In genomic region chr18:58891753-58892152, GRCh38 we compare ENCODE assay signal across 13 cellular contexts. TPM values are rescaled to one million over a fixed set of nuclear protein-coding genes. Genes with fewer than 3 reads are reported as not detected.
A peak's percentile ranks its signal among the peaks of the same experiment; 100 is the strongest.
DNase-seq lines count a peak whose midpoint lies in the region; ATAC-seq and TF ChIP-seq lines count a peak whose summit lies in the region.
"Had no signal": no experiment of that assay in that cellular context is flagged by ENCODE, and none has a peak within 500 bp of the region (broad histone marks: within the 10 kb centered on the region; RNA-seq: fewer than 3 reads in every experiment).

No MANE protein-coding gene starts in this region.

- no peaks in the 10 kb centered on the region for H3K27me3 ChIP-seq in RWPE2 (ENCODE audit: insufficient read depth, poor library complexity, severe bottlenecking)
- no peaks in the 10 kb centered on the region for H3K27me3 ChIP-seq in gastrocnemius medialis
- H3K27me3 ChIP-seq: body of pancreas had no signal

- peaks cover 9% of the 10 kb centered on the region for H3K4me1 ChIP-seq in RWPE2 (ENCODE audit: insufficient read depth, poor library complexity, severe bottlenecking)
- peaks cover 46 to 52% of the 10 kb centered on the region in 2 donors for H3K4me1 ChIP-seq in gastrocnemius medialis
- H3K4me1 ChIP-seq: body of pancreas had no signal

- DNase-seq in ACHN (peak; percentile 4), RWPE2 (ENCODE audit: low spot score) (no peak), fibroblast of peridontal ligament (ENCODE audit: extremely low read depth) (peak; percentile 58), gastrocnemius medialis (no peak), NCI-H1930 (lab: John Stamatoyannopoulos, UW) (no peak), inferior parietal cortex (ENCODE audit: extremely low spot score) (no peak), middle frontal gyrus (ENCODE audit: extremely low spot score, low spot score) (no peak)
- DNase-seq: activated T-cell treated with anti-CD3 and anti-CD28 coated beads, Interleukin-2, amount 50 U/mL, for 1 hour; body of pancreas; EL; NCI-H2227 treated with DMSO at 0.1 percent for 48 hours; stimulated activated naive CD8-positive, alpha-beta T cell treated with anti-CD3 and anti-CD28 coated beads, Interleukin-15, amount 100 ng/mL, for 72 hours had no signal

- H3K27ac ChIP-seq in RWPE2 (ENCODE audit: poor library complexity, severe bottlenecking): peak overlapping the region; percentile 5
- H3K27ac ChIP-seq in gastrocnemius medialis: peak overlapping the region; percentile 16 to 59 (median 52)
- H3K27ac ChIP-seq: body of pancreas had no signal

- no peak for TF ChIP-seq POLR2A in gastrocnemius medialis (IDR thresholded peaks at IDR 0.05)

- TF ChIP-seq CTCF in RWPE2 (IDR thresholded peaks at IDR 0.05; ENCODE audit: poor library complexity, severe bottlenecking) (no peak), gastrocnemius medialis (IDR thresholded peaks at IDR 0.05 in 4 of 5, conservative IDR thresholded peaks at IDR 0.05 in 1 of 5) (no peak)

- in situ Hi-C loops in ACHN (cut with HindIII; ENCODE audit: low pct_ligation_motif_present, low pct_unique_long_range_greater_than_20kb, low sequenced_read_pairs): no loop called here
- in situ Hi-C loops in gastrocnemius medialis (cut with MboI; ENCODE audit: low sequenced_read_pairs in 4 of 4): no loop called here

- H3K36me3 ChIP-seq in RWPE2 (ENCODE audit: low read depth) (peaks cover 4% of the 10 kb centered on the region; the same call in 1 of the 2 replicates), gastrocnemius medialis (peaks cover 0 to 3% of the 10 kb centered on the region in 2 donors)

- intact Hi-C loops in gastrocnemius medialis (cut with DNase I; ENCODE audit: low total_unique reads): no loop called here

- no peak for ATAC-seq in RWPE2 (ENCODE audit: low read depth)
- ATAC-seq in gastrocnemius medialis: no peak
- no peak for ATAC-seq in HG03097 (IDR thresholded peaks at IDR 0.05; ENCODE audit: low FRiP score, unreplicated experiment)
- ATAC-seq: body of pancreas; stimulated activated naive CD8-positive, alpha-beta T cell treated with anti-CD3 and anti-CD28 coated beads, Interleukin-15, amount 100 ng/mL, for 72 hours had no signal

- H3K4me3 ChIP-seq in RWPE2 (ENCODE audit: severe bottlenecking) (no peak overlapping the region), gastrocnemius medialis (peak overlapping the region; percentile 6 to 25 (median 8))
- H3K4me3 ChIP-seq: body of pancreas had no signal

- H3K9me3 ChIP-seq in RWPE2 (ENCODE audit: severe bottlenecking) (no peaks in the 10 kb centered on the region), gastrocnemius medialis (no peaks in the 10 kb centered on the region)
- H3K9me3 ChIP-seq: body of pancreas had no signal

RNA-seq across cellular contexts. Expression of gene ZNF532, which starts 27.1 kb away (rescaled TPM):
- total RNA-seq in gastrocnemius medialis: 100 to 1,000 TPM in 1 of 4 donors, 10 to 100 TPM in 3; 54.7 to 124 (median 91.2) TPM

Comparison
In these comparisons a context has a peak if more than half of its experiments do, and no peak if none do; other contexts are left out.
1. DNase-seq: peak in ACHN (single experiment) and fibroblast of peridontal ligament (single experiment); none in RWPE2 (single experiment), gastrocnemius medialis (0 of 2), NCI-H1930 (0 of 2), inferior parietal cortex (single experiment) and middle frontal gyrus (single experiment).